9 cellular contexts compared by ENCODE assay signal in genomic region chr7:131012477-131013031, GRCh38.
DNase-seq lines count a peak whose midpoint lies in the region; ATAC-seq, FAIRE-seq and TF ChIP-seq lines count a peak whose summit lies in the region.
"Had no signal": no experiment of that assay in that cellular context is flagged by ENCODE, and none has a peak within 500 bp of the region (broad histone marks: within the 10 kb centered on the region; RNA-seq: fewer than 3 reads in every experiment).

No MANE protein-coding gene starts in this region.

- peaks cover 4 to 8% of the 10 kb centered on the region in 2 donors for H3K36me3 Mint-ChIP-seq in activated T-cell treated with anti-CD3 and anti-CD28 coated beads, Interleukin-2, amount 50 U/mL, for 72 hours (ENCODE audit: insufficient read depth in 2 of 2)

- peak overlapping the region; percentile 78 to 95 for H3K4me3 Mint-ChIP-seq in activated T-cell treated with anti-CD3 and anti-CD28 coated beads, Interleukin-2, amount 50 U/mL, for 72 hours

- no peak for TF ChIP-seq CTCF in adrenal gland (IDR thresholded peaks at IDR 0.05)
- TF ChIP-seq CTCF in tibial nerve (IDR thresholded peaks at IDR 0.05) = no peak
- TF ChIP-seq CTCF in D721Med (IDR thresholded peaks at IDR 0.05; ENCODE audit: insufficient read depth, missing control alignments) = no peak

- peak overlapping the region; percentile 97 for H3K27ac Mint-ChIP-seq in activated T-cell treated with anti-CD3 and anti-CD28 coated beads, Interleukin-2, amount 50 U/mL, for 72 hours

- H3K9me3 Mint-ChIP-seq in activated T-cell treated with anti-CD3 and anti-CD28 coated beads, Interleukin-2, amount 50 U/mL, for 72 hours = no peaks in the 10 kb centered on the region

- no peak for ATAC-seq in activated T-cell treated with anti-CD3 and anti-CD28 coated beads, Interleukin-2, amount 50 U/mL, for 72 hours (replicated peaks in 1 of 2)
- no peak for ATAC-seq in GM19397 (IDR thresholded peaks at IDR 0.05; ENCODE audit: unreplicated experiment)

- TF ChIP-seq POLR2A in adrenal gland (IDR thresholded peaks at IDR 0.05) (no peak), tibial nerve (IDR thresholded peaks at IDR 0.05) (no peak)

- no peaks in the 10 kb centered on the region for H3K9me3 ChIP-seq in adrenal gland (replicated peaks in 1 of 3)
- H3K9me3 ChIP-seq in tibial nerve = no peaks in the 10 kb centered on the region

- WGBS in adrenal gland, 4 donors = 81 to 91% (median 86%) methylated on average over 7 of the region's 7 CpGs
- 75 to 91% methylated on average over 7 of the region's 7 CpGs for WGBS in tibial nerve, 2 donors

- H3K27me3 ChIP-seq in adrenal gland (no peaks in the 10 kb centered on the region), layer of hippocampus (ENCODE audit: control insufficient read depth, insufficient read depth, low read length) (no peaks in the 10 kb centered on the region), tibial nerve (no peaks in the 10 kb centered on the region)

- no peak for TF ChIP-seq EP300 in tibial nerve (IDR thresholded peaks at IDR 0.05)

- no peak for FAIRE-seq in D721Med (lab: Jason Lieb, UNC)

- H3K27ac ChIP-seq in adrenal gland = peak overlapping the region; percentile 40 to 88 (median 74)
- peak overlapping the region; percentile 69 for H3K27ac ChIP-seq in layer of hippocampus (ENCODE audit: low read depth, low read length)
- peak overlapping the region; percentile 55 to 91 (median 66) for H3K27ac ChIP-seq in tibial nerve

- intact Hi-C loops in adrenal gland (cut with DNase I) = no loop called here

- H3K4me3 ChIP-seq in adrenal gland = peak overlapping the region in 1 of 4 donors; percentile 11
- H3K4me3 ChIP-seq in tibial nerve = no peak overlapping the region

- no peaks in the 10 kb centered on the region for H3K36me3 ChIP-seq in adrenal gland (replicated peaks in 1 of 2)
- no peaks in the 10 kb centered on the region for H3K36me3 ChIP-seq in tibial nerve

- H3K27me3 Mint-ChIP-seq in activated T-cell treated with anti-CD3 and anti-CD28 coated beads, Interleukin-2, amount 50 U/mL, for 72 hours (ENCODE audit: low read depth) = no peaks in the 10 kb centered on the region

- peaks cover 89% of the 10 kb centered on the region for H3K4me1 Mint-ChIP-seq in activated T-cell treated with anti-CD3 and anti-CD28 coated beads, Interleukin-2, amount 50 U/mL, for 72 hours (ENCODE audit: low read depth)

- DNase-seq in activated T-cell treated with anti-CD3 and anti-CD28 coated beads, Interleukin-2, amount 50 U/mL, for 72 hours = no peak
- no peak for DNase-seq in activated T-cell treated with anti-CD3 and anti-CD28 coated beads, Interleukin-2, amount 50 U/mL, for 1 hour
- DNase-seq in adrenal gland (no peak), tibial nerve (ENCODE audit: low spot score in 2 of 2) (no peak), D721Med (ENCODE audit: insufficient read length, low spot score) (no peak)
- DNase-seq in stimulated activated CD8-positive, alpha-beta memory T cell treated with anti-CD3 and anti-CD28 coated beads, Interleukin-4, amount 100 ng/mL, for 48 hours = no peak
- DNase-seq: NCI-H510A treated with DMSO at 0.1 percent for 48 hours had no signal

- H3K4me1 ChIP-seq in adrenal gland (replicated peaks in 1 of 2) (peaks cover 48 to 86% of the 10 kb centered on the region in 2 donors), tibial nerve (peaks cover 5 to 100% (median 75%) of the 10 kb centered on the region in 4 donors)
